In genomic region chr3:33439421-33440327, GRCh38 we compare ENCODE assay signal across 1 cellular context.
TF ChIP-seq lines count a peak whose summit lies in the region.

No MANE protein-coding gene starts in this region.

TF ChIP-seq in GM12878, 131 proteins besides CTCF, POLR2A, EP300 and RAD21 (continued from another document and continues in another):
- TF ChIP-seq TBL1XR1 (IDR thresholded peaks at IDR 0.05; ENCODE audit: low read depth, low read length) (no peak), JUND (IDR thresholded peaks at IDR 0.05; ENCODE audit: low read depth, low read length) (no peak), MYC (IDR thresholded peaks at IDR 0.05; ENCODE audit: insufficient read depth, insufficient read length, insufficient replicate concordance, low read length, severe bottlenecking) (peak; percentile 50), ZNF687 (IDR thresholded peaks at IDR 0.05) (0 out of 2 replicates have a peak, but pooled peaks have one; percentile 38), BCLAF1 (IDR thresholded peaks at IDR 0.05) (0 out of 2 replicates have a peak, but pooled peaks have one; percentile 49), FOXK2 (IDR thresholded peaks at IDR 0.05) (no peak), MTA3 (IDR thresholded peaks at IDR 0.05; ENCODE audit: borderline replicate concordance, low read length) (no peak), ELK1 (IDR thresholded peaks at IDR 0.05; ENCODE audit: low read depth, low read length) (no peak), ASH2L (IDR thresholded peaks at IDR 0.05; ENCODE audit: borderline replicate concordance, low read depth) (0 out of 2 replicates have a peak, but pooled peaks have one; percentile 31), IKZF2 (IDR thresholded peaks at IDR 0.05) (no peak), MYB (IDR thresholded peaks at IDR 0.05; ENCODE audit: borderline replicate concordance, low read depth, low read length) (no peak), ZZZ3 (IDR thresholded peaks at IDR 0.05; ENCODE audit: control insufficient read depth, insufficient read length, low read depth) (no peak), IKZF1 (conservative IDR thresholded peaks at IDR 0.05) (peak; percentile 73), DPF2 (IDR thresholded peaks at IDR 0.05) (peak; percentile 78), TCF12 (IDR thresholded peaks at IDR 0.05; ENCODE audit: low read depth, low read length) (no peak), GABPA (IDR thresholded peaks at IDR 0.05; ENCODE audit: low read depth) (no peak), ZNF24 (IDR thresholded peaks at IDR 0.05) (no peak), CREM (IDR thresholded peaks at IDR 0.05; ENCODE audit: low read depth) (no peak), RFX5 (IDR thresholded peaks at IDR 0.05; ENCODE audit: low read depth, low read length) (no peak), ZBTB11 (CRISPR knock-in tag; IDR thresholded peaks at IDR 0.05) (no peak), ESRRA (IDR thresholded peaks at IDR 0.05; ENCODE audit: low read length) (no peak), SKIL (IDR thresholded peaks at IDR 0.05; ENCODE audit: low read depth, poor library complexity, severe bottlenecking) (no peak), SPI1 (IDR thresholded peaks at IDR 0.05; ENCODE audit: borderline replicate concordance, insufficient read depth, low read depth, low read length) (0 out of 2 replicates have a peak, but pooled peaks have one; percentile 6), CHD1 (IDR thresholded peaks at IDR 0.05; ENCODE audit: low read depth, low read length) (no peak), ZBED1 (IDR thresholded peaks at IDR 0.05; ENCODE audit: borderline replicate concordance) (no peak), SUZ12 (IDR thresholded peaks at IDR 0.05; ENCODE audit: unreplicated experiment) (no peak), ZNF217 (IDR thresholded peaks at IDR 0.05) (peak; percentile 63; the same call in 1 of the 2 replicates), BCL11A (IDR thresholded peaks at IDR 0.05; ENCODE audit: low read depth, low read length) (no peak), SMAD5 (IDR thresholded peaks at IDR 0.05; ENCODE audit: low read depth) (peak; percentile 46; the same call in 1 of the 2 replicates), MTA2 (IDR thresholded peaks at IDR 0.05; ENCODE audit: low read depth) (no peak), PKNOX1 (IDR thresholded peaks at IDR 0.05) (no peak), SIN3A (IDR thresholded peaks at IDR 0.05; ENCODE audit: low read depth, low read length) (no peak; the same call in 1 of the 2 replicates), NR2C1 (IDR thresholded peaks at IDR 0.05) (0 out of 2 replicates have a peak, but pooled peaks have one; percentile 24), PBX3 (IDR thresholded peaks at IDR 0.05; ENCODE audit: insufficient replicate concordance, low read depth, low read length) (no peak), CREB1 (IDR thresholded peaks at IDR 0.05; ENCODE audit: low read depth) (no peak), NR2F1 (conservative IDR thresholded peaks at IDR 0.05) (peak; percentile 60), HCFC1 (IDR thresholded peaks at IDR 0.05; ENCODE audit: low read length) (no peak; the same call in 1 of the 2 replicates), POLR2AphosphoS5 (IDR thresholded peaks at IDR 0.05; ENCODE audit: low read length) (peak; percentile 68), MLLT1 (IDR thresholded peaks at IDR 0.05) (no peak), LARP7 (IDR thresholded peaks at IDR 0.05) (peak; percentile 92), HDAC6 (IDR thresholded peaks at IDR 0.05; ENCODE audit: unreplicated experiment) (no peak)
